Comparison of ENCODE assay signal across 8 cellular contexts in the genomic region with DNA sequence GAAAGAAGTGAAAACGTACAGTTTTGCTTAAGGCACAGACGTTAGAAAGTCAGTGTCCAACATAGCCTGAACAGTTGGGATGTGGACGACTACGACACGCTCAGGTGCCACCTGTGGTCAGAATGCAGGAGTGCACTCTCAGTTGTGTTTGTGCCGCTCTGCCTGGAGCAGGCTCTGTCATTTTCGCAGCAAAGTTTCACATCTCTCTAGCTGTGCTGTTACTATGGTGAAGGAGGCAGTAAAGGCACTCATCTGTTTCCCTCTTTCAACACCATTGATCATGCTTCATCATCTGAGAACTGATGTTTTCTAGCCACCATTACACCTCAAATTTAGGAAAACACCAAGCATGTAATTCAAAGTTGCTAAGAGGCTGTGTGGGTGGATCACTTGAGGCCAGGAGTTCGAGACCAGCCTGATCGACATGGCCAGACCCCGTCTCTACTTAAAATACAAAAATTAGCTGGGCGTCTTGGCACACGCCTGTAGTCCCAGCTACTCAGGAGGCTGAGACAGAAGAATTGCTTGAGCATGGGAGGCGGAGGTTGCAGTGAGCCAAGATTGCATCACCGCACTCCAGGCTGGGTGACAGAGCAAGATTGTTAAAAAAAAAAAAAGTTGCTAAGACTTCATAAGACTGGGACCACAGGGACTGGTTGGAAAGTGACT. TPM values are rescaled to one million over a fixed set of nuclear protein-coding genes. Genes with fewer than 3 reads are reported as not detected.
DNase-seq lines count a peak whose midpoint lies in the region; ATAC-seq and TF ChIP-seq lines count a peak whose summit lies in the region.

No MANE protein-coding gene starts in this region.

- H3K4me1 ChIP-seq in BLaER1: peaks cover 29% of the 10 kb centered on the region
- H3K4me1 ChIP-seq in gastroesophageal sphincter: no peaks in the 10 kb centered on the region
- H3K4me1 ChIP-seq in spleen: peaks cover 5 to 35% (median 24%) of the 10 kb centered on the region in 6 donors

- DNase-seq in NCI-H1092 (lab: John Stamatoyannopoulos, UW) (peak; percentile 17), spleen (peak; percentile 84), UCSD-AML1 (lab: John Stamatoyannopoulos, UW; ENCODE audit: unreplicated experiment) (no peak)
- peak; percentile 74 for DNase-seq in activated CD4-positive, alpha-beta T cell treated with anti-CD3 and anti-CD28 coated beads, Interleukin-2, amount 10 ng/mL, durations not matched to agents 24 days and 14 days

- H3K36me3 Mint-ChIP-seq in activated CD4-positive, alpha-beta T cell treated with anti-CD3 and anti-CD28 coated beads, Interleukin-2, amount 10 ng/mL, durations not matched to agents 24 days and 14 days (ENCODE audit: low read depth): no peaks in the 10 kb centered on the region

- peak overlapping the region; percentile 82 for H3K4me2 ChIP-seq in BLaER1

- ATAC-seq in GM18508 (IDR thresholded peaks at IDR 0.05; ENCODE audit: insufficient read depth, unreplicated experiment) (peak; percentile 98), HG02798 (IDR thresholded peaks at IDR 0.05; ENCODE audit: poor library complexity, unreplicated experiment) (peak; percentile 100), gastroesophageal sphincter (peak; percentile 48)

- H3K27ac ChIP-seq in BLaER1: no peak overlapping the region
- no peak overlapping the region for H3K27ac ChIP-seq in gastroesophageal sphincter
- H3K27ac ChIP-seq in spleen: peak overlapping the region in 2 of 8 donors; percentile 72 to 77

- TF ChIP-seq EP300 in gastroesophageal sphincter (IDR thresholded peaks at IDR 0.05): no peak

- intact Hi-C loops in activated CD4-positive, alpha-beta T cell treated with anti-CD3 and anti-CD28 coated beads, Interleukin-2, amount 10 ng/mL, durations not matched to agents 24 days and 14 days (cut with micrococcal nuclease): loop anchor here (1.0 to 5.0 kb wide), 2 partner anchors 42 to 71 kb away; no protein-coding TSS in a partner anchor
- intact Hi-C loops in spleen (cut with DNase I; ENCODE audit: low total_unique reads): no loop called here

- no peaks in the 10 kb centered on the region for H3K9me3 Mint-ChIP-seq in activated CD4-positive, alpha-beta T cell treated with anti-CD3 and anti-CD28 coated beads, Interleukin-2, amount 10 ng/mL, durations not matched to agents 24 days and 14 days

- H4K20me1 ChIP-seq in BLaER1: no peaks in the 10 kb centered on the region

- WGBS in gastroesophageal sphincter (ENCODE audit: low coverage in 1 of 2), 2 donors: 34 to 46% methylated on average over 9 to 13 of the region's 14 CpGs
- WGBS in spleen, 5 donors: 46 to 56% (median 49%) methylated on average over 14 of the region's 14 CpGs

- H3K9ac ChIP-seq in BLaER1: no peak overlapping the region

- H3K4me3 Mint-ChIP-seq in activated CD4-positive, alpha-beta T cell treated with anti-CD3 and anti-CD28 coated beads, Interleukin-2, amount 10 ng/mL, durations not matched to agents 24 days and 14 days: no peak overlapping the region

- H3K4me3 ChIP-seq in BLaER1 (no peak overlapping the region), gastroesophageal sphincter (no peak overlapping the region), spleen (no peak overlapping the region)

- H3K27me3 Mint-ChIP-seq in activated CD4-positive, alpha-beta T cell treated with anti-CD3 and anti-CD28 coated beads, Interleukin-2, amount 10 ng/mL, durations not matched to agents 24 days and 14 days: peaks cover 2% of the 10 kb centered on the region

- peak overlapping the region; percentile 25 for H3K27ac Mint-ChIP-seq in activated CD4-positive, alpha-beta T cell treated with anti-CD3 and anti-CD28 coated beads, Interleukin-2, amount 10 ng/mL, durations not matched to agents 24 days and 14 days

- H3K36me3 ChIP-seq in BLaER1 (no peaks in the 10 kb centered on the region), gastroesophageal sphincter (no peaks in the 10 kb centered on the region), spleen (no peaks in the 10 kb centered on the region)

- TF ChIP-seq CTCF in gastroesophageal sphincter (IDR thresholded peaks at IDR 0.05) (peak in 2 of 4 experiments; percentile 22), spleen (IDR thresholded peaks at IDR 0.05 in 8 of 11, conservative IDR thresholded peaks at IDR 0.05 in 3 of 11) (peak in 9 of 11 experiments; percentile 38 to 71 (median 53))

- no peaks in the 10 kb centered on the region for H3K27me3 ChIP-seq in BLaER1
- H3K27me3 ChIP-seq in gastroesophageal sphincter: peaks cover 14% of the 10 kb centered on the region
- no peaks in the 10 kb centered on the region for H3K27me3 ChIP-seq in spleen (replicated peaks in 1 of 7)

- H3K9me3 ChIP-seq in BLaER1 (peaks cover 6% of the 10 kb centered on the region; the same call in 1 of the 2 replicates), gastroesophageal sphincter (no peaks in the 10 kb centered on the region), spleen (no peaks in the 10 kb centered on the region)

- no peak for TF ChIP-seq POLR2A in gastroesophageal sphincter (IDR thresholded peaks at IDR 0.05)
- TF ChIP-seq POLR2A in spleen (IDR thresholded peaks at IDR 0.05): no peak

- H3K4me1 Mint-ChIP-seq in activated CD4-positive, alpha-beta T cell treated with anti-CD3 and anti-CD28 coated beads, Interleukin-2, amount 10 ng/mL, durations not matched to agents 24 days and 14 days: peaks cover 19% of the 10 kb centered on the region

RNA-seq across cellular contexts. Expression of gene DNAJA2, which starts 44.9 kb away (rescaled TPM):
- total RNA-seq in activated CD4-positive, alpha-beta T cell treated with anti-CD3 and anti-CD28 coated beads, Interleukin-2, amount 10 ng/mL, durations not matched to agents 24 days and 14 days: 81.7 and 84.2 TPM in 2 replicates
- total RNA-seq in gastroesophageal sphincter: 10 to 100 TPM; 65.7 to 97.0 (median 72.0) TPM
- total RNA-seq in spleen: 10 to 100 TPM; 45.5 to 61.5 (median 52.1) TPM
- 10 to 100 TPM; 25.0 to 38.4 (median 31.6) TPM for polyA plus RNA-seq in spleen

Comparison
In these comparisons a context has a peak if more than half of its experiments do, and no peak if none do; other contexts are left out.
1. ATAC-seq: peak in every context shown above with its lines; median percentile 100 in HG02798; 98 in GM18508; 48 in gastroesophageal sphincter.